Comparison of ENCODE assay signal across 11 cellular contexts in genomic region chr10:73601486-73601921, GRCh38. TPM values are rescaled to one million over a fixed set of nuclear protein-coding genes. Genes with fewer than 3 reads are reported as not detected.
DNase-seq lines count a peak whose midpoint lies in the region; ATAC-seq and TF ChIP-seq lines count a peak whose summit lies in the region.
"Had no signal": no experiment of that assay in that cellular context is flagged by ENCODE, and none has a peak within 500 bp of the region (broad histone marks: within the 10 kb centered on the region; RNA-seq: fewer than 3 reads in every experiment).

No MANE protein-coding gene starts in this region.

- peak overlapping the region; percentile 3 for H3K23ac ChIP-seq in trophoblast cell (ENCODE audit: low read length)

- no peak for ATAC-seq in GM19463 (IDR thresholded peaks at IDR 0.05; ENCODE audit: unreplicated experiment)

- no peak overlapping the region for H4K12ac ChIP-seq in trophoblast cell (ENCODE audit: low read depth, low read length)

- H2AFZ ChIP-seq in trophoblast cell (ENCODE audit: insufficient read depth, low read length, poor library complexity) = no peak overlapping the region
- H2AFZ ChIP-seq: GM23248 had no signal

- H3K4ac ChIP-seq in trophoblast cell (ENCODE audit: low read depth, low read length) = no peak overlapping the region

- peak overlapping the region; percentile 90 for H3K27ac Mint-ChIP-seq in endothelial cell (ENCODE audit: unreplicated experiment)

- intact Hi-C loops in esophagus muscularis mucosa (cut with DNase I) = no loop called here

- TF ChIP-seq EP300 in esophagus muscularis mucosa (IDR thresholded peaks at IDR 0.05) = no peak

- no peak overlapping the region for H2AK5ac ChIP-seq in trophoblast cell (ENCODE audit: low read length)

- H3K18ac ChIP-seq in trophoblast cell (ENCODE audit: low read length) = peak overlapping the region; percentile 5

- peak; percentile 26 for DNase-seq in EH (ENCODE audit: low read depth)
- peak; percentile 58 for DNase-seq in NCI-H2196 (lab: John Stamatoyannopoulos, UW; ENCODE audit: unreplicated experiment)
- no peak for DNase-seq in endothelial cell (ENCODE audit: low spot score)
- peak in 1 of 2 donors; percentile 20 for DNase-seq in trophoblast cell
- DNase-seq in stimulated activated naive CD4-positive, alpha-beta T cell (lab: John Stamatoyannopoulos, UW) = no peak
- DNase-seq in midbrain (lab: John Stamatoyannopoulos, UW) = no peak
- DNase-seq in esophagus muscularis mucosa (ENCODE audit: extremely low spot score) = no peak
- DNase-seq: GM23248, hippocampal formation, MV-4-11 had no signal

- H3K36me3 Mint-ChIP-seq in endothelial cell (ENCODE audit: low read depth, unreplicated experiment) = peaks cover 4% of the 10 kb centered on the region

- H3K79me1 ChIP-seq in trophoblast cell (ENCODE audit: low read length) = no peaks in the 10 kb centered on the region

- peak overlapping the region; percentile 3 for H4K8ac ChIP-seq in trophoblast cell (ENCODE audit: low read depth, low read length)

- H2BK120ac ChIP-seq in trophoblast cell (ENCODE audit: insufficient read depth, low read length, poor library complexity) = no peak overlapping the region

- peak overlapping the region; percentile 7 for H2BK12ac ChIP-seq in trophoblast cell (ENCODE audit: low read length)

- H4K91ac ChIP-seq in trophoblast cell (ENCODE audit: low read depth, low read length) = peak overlapping the region; percentile 33

- H3K4me1 Mint-ChIP-seq in endothelial cell (ENCODE audit: unreplicated experiment) = peaks cover 10% of the 10 kb centered on the region

- no peaks in the 10 kb centered on the region for H3K27me3 Mint-ChIP-seq in endothelial cell (ENCODE audit: unreplicated experiment)

- H3K14ac ChIP-seq in trophoblast cell (ENCODE audit: low read length) = no peak overlapping the region

- no peaks in the 10 kb centered on the region for H3K79me2 ChIP-seq in trophoblast cell (ENCODE audit: control insufficient read depth, insufficient read depth, low read length, poor library complexity)

- no peak overlapping the region for H3K4me3 Mint-ChIP-seq in endothelial cell (ENCODE audit: unreplicated experiment)

- H3K9ac ChIP-seq in trophoblast cell (ENCODE audit: low read length) = no peak overlapping the region
- H3K9ac ChIP-seq: GM23248 had no signal

- no peak for TF ChIP-seq CTCF in endothelial cell (IDR thresholded peaks at IDR 0.05; ENCODE audit: unreplicated experiment)
- no peak for TF ChIP-seq CTCF in esophagus muscularis mucosa (IDR thresholded peaks at IDR 0.05)

- H3K27ac ChIP-seq in trophoblast cell (ENCODE audit: low read depth, low read length) = peak overlapping the region; percentile 80
- no peak overlapping the region for H3K27ac ChIP-seq in esophagus muscularis mucosa (replicated peaks in 1 of 4)
- H3K27ac ChIP-seq: GM23248 had no signal

- H3K36me3 ChIP-seq in trophoblast cell (ENCODE audit: control insufficient read depth in 1 of 2, insufficient read depth in 2 of 2, low read length in 2 of 2) (no peaks in the 10 kb centered on the region), esophagus muscularis mucosa (no peaks in the 10 kb centered on the region)

- H3K27me3 ChIP-seq in trophoblast cell (ENCODE audit: insufficient read depth, low read length) (no peaks in the 10 kb centered on the region), esophagus muscularis mucosa (no peaks in the 10 kb centered on the region)

- no peak overlapping the region for H2BK5ac ChIP-seq in trophoblast cell (ENCODE audit: low read depth, low read length, poor library complexity)

- H3K4me1 ChIP-seq in trophoblast cell (ENCODE audit: control insufficient read depth in 1 of 2, insufficient read depth in 2 of 2, low read length in 2 of 2) (peaks cover 3 to 4% of the 10 kb centered on the region in 2 experiments), esophagus muscularis mucosa (no peaks in the 10 kb centered on the region)

- no peaks in the 10 kb centered on the region for H3K9me3 Mint-ChIP-seq in endothelial cell (ENCODE audit: unreplicated experiment)

- TF ChIP-seq POLR2A in esophagus muscularis mucosa (IDR thresholded peaks at IDR 0.05; ENCODE audit: low read depth) = no peak

- H3K9me3 ChIP-seq in trophoblast cell (ENCODE audit: insufficient read depth, low read depth, low read length) (no peaks in the 10 kb centered on the region), esophagus muscularis mucosa (no peaks in the 10 kb centered on the region)

- no CpG with 5 or more reads among the region's 3 CpGs for WGBS in trophoblast cell (ENCODE audit: extremely low coverage, insufficient coverage, insufficient read length)
- WGBS in esophagus muscularis mucosa = 86% methylated on average over 2 of the region's 3 CpGs

- peak overlapping the region; percentile 41 for H3K4me2 ChIP-seq in trophoblast cell (ENCODE audit: low read length)

- H3K4me3 ChIP-seq in trophoblast cell (ENCODE audit: low read depth, low read length) (no peak overlapping the region), esophagus muscularis mucosa (no peak overlapping the region)
- H3K4me3 ChIP-seq: GM23248 had no signal

RNA-seq across cellular contexts. Expression of gene USP54, which starts 10.4 kb away (rescaled TPM):
- total RNA-seq in endothelial cell (ENCODE audit: unreplicated experiment) (267 TPM), esophagus muscularis mucosa (10 to 100 TPM; 45.6 to 54.8 (median 46.7) TPM)
- 7.0 and 7.8 TPM in 2 replicates for polyA plus RNA-seq in trophoblast cell (2013)

RNA-seq across cellular contexts. Expression of gene MYOZ1, which starts 39.8 kb away (rescaled TPM):
- total RNA-seq in endothelial cell (ENCODE audit: unreplicated experiment) = 4.0 TPM
- 16.9 and 17.4 TPM in 2 replicates for polyA plus RNA-seq in trophoblast cell (2013)
- total RNA-seq in esophagus muscularis mucosa = under 1 TPM in 2 of 4 donors, not detected in 2; 0.17 to 0.29 TPM

RNA-seq across cellular contexts. Expression of gene SYNPO2L, which starts 54.3 kb away (rescaled TPM):
- total RNA-seq in endothelial cell (ENCODE audit: unreplicated experiment) = 0.13 TPM
- polyA plus RNA-seq in trophoblast cell (2013) = 0.03 TPM in 2 replicates
- total RNA-seq in esophagus muscularis mucosa = not detected

Comparison
In these comparisons a context has a peak if more than half of its experiments do, and no peak if none do; other contexts are left out.
1. DNase-seq: peak in EH (single experiment) and NCI-H2196 (single experiment); none in endothelial cell (single experiment), stimulated activated naive CD4-positive, alpha-beta T cell (0 of 6), midbrain (single experiment) and esophagus muscularis mucosa (single experiment).